ENCODE assay signal across 17 cellular contexts in the genomic region with DNA sequence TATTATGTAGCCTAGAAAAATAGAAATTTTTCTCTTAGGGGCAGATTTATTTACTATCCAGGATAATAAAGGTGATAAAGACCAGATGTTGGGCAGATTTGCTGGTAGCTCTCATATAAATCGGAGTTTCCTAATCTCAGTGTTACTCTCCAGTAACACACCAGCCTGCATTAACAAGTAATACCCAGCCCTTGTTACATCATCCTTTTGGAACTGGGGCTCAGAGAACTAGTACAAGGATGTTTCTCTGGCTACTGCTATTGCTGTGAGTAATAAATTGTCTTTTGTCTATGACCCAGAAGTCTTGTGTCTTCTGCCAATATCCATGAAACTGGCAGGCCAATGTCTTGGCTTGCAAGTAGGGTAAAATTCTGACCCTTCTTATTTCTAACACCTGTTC. TPM values are rescaled to one million over a fixed set of nuclear protein-coding genes. Genes with fewer than 3 reads are reported as not detected.
A peak's percentile ranks its signal among the peaks of the same experiment; 100 is the strongest.
DNase-seq lines count a peak whose midpoint lies in the region; ATAC-seq, FAIRE-seq and TF ChIP-seq lines count a peak whose summit lies in the region.
"Had no signal": no experiment of that assay in that cellular context is flagged by ENCODE, and none has a peak within 500 bp of the region (broad histone marks: within the 10 kb centered on the region; RNA-seq: fewer than 3 reads in every experiment).

No MANE protein-coding gene starts in this region.

- no peaks in the 10 kb centered on the region for H3K79me2 ChIP-seq in H1 (ENCODE audit: control insufficient read depth in 1 of 2, insufficient read depth in 2 of 2, low read length in 2 of 2)

- no peaks in the 10 kb centered on the region for H3K36me3 Mint-ChIP-seq in natural killer cell
- H3K36me3 Mint-ChIP-seq: activated naive CD8-positive, alpha-beta T cell; CD14-positive monocyte had no signal

- FAIRE-seq in H1 (lab: Jason Lieb, UNC): no peak
- FAIRE-seq: GM12878, HTR-8/SVneo, urothelium cell line had no signal

- H3K27ac ChIP-seq in H1 (ENCODE audit: low read depth, low read length): no peak overlapping the region
- no peak overlapping the region for H3K27ac ChIP-seq in right lobe of liver

- no peak overlapping the region for H2BK120ac ChIP-seq in H1 (replicated peaks; ENCODE audit: low read depth, low read length)

- no peak overlapping the region for H2BK12ac ChIP-seq in H1 (ENCODE audit: low read depth, low read length)

- TF ChIP-seq CTCF in AG10803 (conservative IDR thresholded peaks at IDR 0.05; ENCODE audit: low read length) (no peak), H1 (IDR thresholded peaks at IDR 0.05; ENCODE audit: control extremely low read depth in 1 of 3, insufficient read depth in 1 of 3, low read depth in 1 of 3, low read length in 3 of 3) (no peak), right lobe of liver (IDR thresholded peaks at IDR 0.05) (no peak), natural killer cell (IDR thresholded peaks at IDR 0.05) (no peak)

- WGBS in H1 (ENCODE audit: extremely low coverage in 1 of 2, insufficient coverage in 1 of 2, insufficient read length in 1 of 2, insufficient replicate concordance in 2 of 2, low coverage in 1 of 2, low lambda C conversion rate in 2 of 2, missing lambda C conversion rate in 1 of 2), 2 experiments: 86% methylated on average over 1 of the region's 1 CpG; no CpG with 5 or more reads in 1 of the 2 experiments
- 43% methylated on average over 1 of the region's 1 CpG for WGBS in right lobe of liver (ENCODE audit: insufficient coverage, low coverage, low lambda C conversion rate, missing lambda C conversion rate)

- POLR2A ChIA-PET in H1 (lab: Charles Lee; ENCODE audit: partially characterized antibody): no interaction called here

- H3K4me2 ChIP-seq in H1 (ENCODE audit: insufficient read depth in 1 of 2, low read depth in 2 of 2, low read length in 2 of 2): no peak overlapping the region

- no peak overlapping the region for H3K27ac Mint-ChIP-seq in natural killer cell
- H3K27ac Mint-ChIP-seq: activated naive CD8-positive, alpha-beta T cell; CD14-positive monocyte; dendritic cell treated with granulocyte-macrophage colony-stimulating factor and Interleukin-4, amounts not matched to agents 40 ng/mL and 50 ng/mL, for 4 days had no signal

- H4K20me1 ChIP-seq in H1 (replicated peaks in 1 of 2; ENCODE audit: control insufficient read depth in 1 of 2, insufficient read depth in 2 of 2, low read length in 2 of 2): no peaks in the 10 kb centered on the region

- intact Hi-C loops in right lobe of liver (cut with DNase I): no loop called here
- intact Hi-C loops in natural killer cell (cut with micrococcal nuclease): no loop called here

- no peak overlapping the region for H3K9ac ChIP-seq in H1 (replicated peaks in 1 of 4; ENCODE audit: extremely low read depth in 1 of 4, low read depth in 3 of 4, low read length in 3 of 4)

- H3K4me1 ChIP-seq in H1 (replicated peaks in 1 of 4; ENCODE audit: control insufficient read depth in 3 of 4, insufficient read depth in 4 of 4, low read length in 3 of 4): no peaks in the 10 kb centered on the region
- peaks cover 0 to 14% (median 6%) of the 10 kb centered on the region in 4 donors for H3K4me1 ChIP-seq in right lobe of liver

- no peak overlapping the region for H2AK5ac ChIP-seq in H1 (ENCODE audit: low read depth, low read length)

- H3K18ac ChIP-seq in H1 (ENCODE audit: extremely low read depth, low read length): no peak overlapping the region

- H3K27me3 ChIP-seq in H1 (replicated peaks in 1 of 4; ENCODE audit: control insufficient read depth in 3 of 4, extremely low read depth in 1 of 4, insufficient read depth in 3 of 4, low read length in 3 of 4) (no peaks in the 10 kb centered on the region), right lobe of liver (no peaks in the 10 kb centered on the region)

- H3K56ac ChIP-seq in H1 (replicated peaks; ENCODE audit: insufficient read length, low read depth, low read length): no peak overlapping the region

- CTCF ChIA-PET in H1 (lab: Charles Lee; ENCODE audit: partially characterized antibody): interaction anchor here (1.5 to 1.7 kb wide), 4 partner anchors 10 to 22 kb away, joined by 3 to 8 read pairs (median 6); partner anchors contain the start of gene TPD52L1

- H3K9me3 ChIP-seq in H1 (ENCODE audit: insufficient read depth in 2 of 2, low read depth in 1 of 2, low read length in 1 of 2): no peaks in the 10 kb centered on the region
- H3K9me3 ChIP-seq in right lobe of liver: no peaks in the 10 kb centered on the region

- 0 out of 2 replicates have a peak overlapping the region, but pooled peaks have one; percentile 9 for H2BK5ac ChIP-seq in H1 (ENCODE audit: low read depth, low read length)

- H3K4me3 ChIP-seq in AG10803 (ENCODE audit: low read length): no peak overlapping the region
- no peak overlapping the region for H3K4me3 ChIP-seq in H1 (ENCODE audit: extremely low read depth in 1 of 4, insufficient read depth in 2 of 4, low read depth in 3 of 4, low read length in 4 of 4)
- no peak overlapping the region for H3K4me3 ChIP-seq in right lobe of liver
- H3K4me3 ChIP-seq: GM12878 had no signal

- DNase-seq in AG10803 (ENCODE audit: low read depth) (peak; percentile 93), NCI-H69 (lab: John Stamatoyannopoulos, UW) (peak; percentile 31), H1 (ENCODE audit: low read depth in 1 of 2, low spot score in 2 of 2) (no peak), right lobe of liver (no peak), activated T-cell treated with anti-CD3 and anti-CD28 coated beads for 4 hours (no peak), natural killer cell (no peak), cerebellum (ENCODE audit: low spot score) (no peak), epidermal melanocyte (ENCODE audit: insufficient read length, low spot score) (no peak)
- DNase-seq: activated CD4-positive, CD25-positive, alpha-beta regulatory T cell; activated CD8-positive, alpha-beta memory T cell treated with anti-CD3 and anti-CD28 coated beads, Interleukin-2, amount 50 U/mL, for 4 hours; DMS79 treated with DMSO at 0.1 percent for 48 hours had no signal

- H3K9me3 Mint-ChIP-seq in natural killer cell: no peaks in the 10 kb centered on the region
- H3K9me3 Mint-ChIP-seq: dendritic cell treated with granulocyte-macrophage colony-stimulating factor and Interleukin-4, amounts not matched to agents 40 ng/mL and 50 ng/mL, for 4 days had no signal

- no peak overlapping the region for H3K14ac ChIP-seq in H1 (ENCODE audit: insufficient read length)

- no peak overlapping the region for H2AFZ ChIP-seq in H1 (ENCODE audit: low read length)

- TF ChIP-seq RAD21 in H1 (IDR thresholded peaks at IDR 0.05 in 1 of 2, conservative IDR thresholded peaks at IDR 0.05 in 1 of 2; ENCODE audit: low read depth in 2 of 2, low read length in 2 of 2): no peak

- TF ChIP-seq EP300 in H1 (IDR thresholded peaks at IDR 0.05; ENCODE audit: borderline replicate concordance in 1 of 2, low read depth in 2 of 2, low read length in 2 of 2): no peak

- ATAC-seq in right lobe of liver (peak; percentile 45 to 68 (median 50)), natural killer cell (no peak)
- ATAC-seq: GM12878 had no signal

- H2BK15ac ChIP-seq in H1 (ENCODE audit: low read length): no peak overlapping the region

- no peak overlapping the region for H3K23ac ChIP-seq in H1 (ENCODE audit: insufficient read length)

- peaks cover 15 to 19% of the 10 kb centered on the region in 2 donors for H3K27me3 Mint-ChIP-seq in natural killer cell (ENCODE audit: low read depth in 2 of 2)
- H3K27me3 Mint-ChIP-seq: dendritic cell treated with granulocyte-macrophage colony-stimulating factor and Interleukin-4, amounts not matched to agents 40 ng/mL and 50 ng/mL, for 4 days had no signal

- H4K5ac ChIP-seq in H1 (ENCODE audit: insufficient read length, low read depth, low read length): no peak overlapping the region

- no peak overlapping the region for H3K4ac ChIP-seq in H1 (replicated peaks; ENCODE audit: insufficient read length, low read depth, low read length)

- H2BK20ac ChIP-seq in H1 (ENCODE audit: low read length): no peak overlapping the region

- no peak overlapping the region for H3K4me3 Mint-ChIP-seq in natural killer cell
- H3K4me3 Mint-ChIP-seq: activated naive CD8-positive, alpha-beta T cell; CD14-positive monocyte; dendritic cell treated with granulocyte-macrophage colony-stimulating factor and Interleukin-4, amounts not matched to agents 40 ng/mL and 50 ng/mL, for 4 days had no signal

- H4K91ac ChIP-seq in H1 (replicated peaks; ENCODE audit: insufficient read length, low read length): no peak overlapping the region

- no peaks in the 10 kb centered on the region for H3K4me1 Mint-ChIP-seq in natural killer cell

- H3K79me1 ChIP-seq in H1 (ENCODE audit: low read depth, low read length): no peaks in the 10 kb centered on the region

- H3K36me3 ChIP-seq in H1 (ENCODE audit: control insufficient read depth in 2 of 4, insufficient read depth in 4 of 4, low read length in 3 of 4): no peaks in the 10 kb centered on the region
- no peaks in the 10 kb centered on the region for H3K36me3 ChIP-seq in right lobe of liver

- H4K8ac ChIP-seq in H1 (ENCODE audit: extremely low read depth, insufficient read depth, low read length): no peak overlapping the region

- no peaks in the 10 kb centered on the region for H3K23me2 ChIP-seq in H1 (ENCODE audit: low read depth, low read length)

- TF ChIP-seq POLR2A in H1 (IDR thresholded peaks at IDR 0.05; ENCODE audit: control extremely low read depth in 1 of 2, low read depth in 2 of 2, low read length in 2 of 2) (no peak), right lobe of liver (IDR thresholded peaks at IDR 0.05) (no peak)

TF ChIP-seq in H1, 55 proteins besides CTCF, POLR2A, EP300 and RAD21:
- TF ChIP-seq POU5F1 (IDR thresholded peaks at IDR 0.05; ENCODE audit: low read depth, low read length) (no peak), NANOG (IDR thresholded peaks at IDR 0.05; ENCODE audit: insufficient read depth, low read depth, low read length, poor library complexity, severe bottlenecking) (no peak), SIN3A (conservative IDR thresholded peaks at IDR 0.05 in 1 of 2, IDR thresholded peaks at IDR 0.05 in 1 of 2; ENCODE audit: low read depth in 1 of 2, low read length in 2 of 2) (no peak)

RNA-seq across cellular contexts. Expression of gene TPD52L1, which starts 16.8 kb away (rescaled TPM):
- 7.4 and 9.6 TPM in 2 replicates for total RNA-seq in H1 (2021; fragmentation: NEBNext Ultra II Directional; extraction: Animal tissue kit (Norgen Biotek cat#: 25700))
- 14.2 and 14.3 TPM in 2 replicates for polyA plus RNA-seq in H1 (2011; rRNA removed)
- polyA plus RNA-seq in H1 (2011; cell fraction: cytosol; rRNA removed): 17.5 TPM
- 13.8 TPM for polyA plus RNA-seq in H1 (2011; cell fraction: nucleus; rRNA removed)
- polyA plus RNA-seq in H1 (2012, experiment 1 of 2): 10.0 to 12.2 TPM (median 11.0 TPM) in 4 replicates
- 3.2 TPM for polyA plus RNA-seq in H1 (2012, experiment 2 of 2)
- 11.2 TPM for polyA plus RNA-seq in H1 (2013, experiment 1 of 2)
- polyA plus RNA-seq in H1 (2013, experiment 2 of 2): 12.6 TPM
- 4.2 and 8.3 TPM in 2 replicates for polyA minus RNA-seq in H1 (2011; rRNA and poly(A)+ RNA removed)
- polyA minus RNA-seq in H1 (2011; cell fraction: cytosol; rRNA and poly(A)+ RNA removed): 5.3 TPM
- polyA minus RNA-seq in H1 (2011; cell fraction: nucleus; rRNA and poly(A)+ RNA removed): 5.0 TPM
- total RNA-seq in right lobe of liver: 100 to 1,000 TPM in 2 of 6 experiments, 10 to 100 TPM in 4; 36.8 to 119 (median 47.7) TPM
- total RNA-seq in natural killer cell: 1 to 10 TPM in 2 of 3 donors, not detected in 1; 1.2 TPM
- total RNA-seq in cerebellum: 6.7 TPM
- polyA plus RNA-seq: CD14-positive monocyte had no signal

Comparison
In these comparisons a context has a peak if more than half of its experiments do, and no peak if none do; other contexts are left out.
1. DNase-seq: peak in AG10803 (single experiment) and NCI-H69 (single experiment); none in H1 (0 of 2), right lobe of liver (0 of 3), activated T-cell treated with anti-CD3 and anti-CD28 coated beads for 4 hours (single experiment), natural killer cell (single experiment), cerebellum (single experiment) and epidermal melanocyte (single experiment).
2. ATAC-seq: peak in right lobe of liver (4 of 4); none in natural killer cell (0 of 3).